ENCODE assay signal across 1 cellular context in the genomic region with DNA sequence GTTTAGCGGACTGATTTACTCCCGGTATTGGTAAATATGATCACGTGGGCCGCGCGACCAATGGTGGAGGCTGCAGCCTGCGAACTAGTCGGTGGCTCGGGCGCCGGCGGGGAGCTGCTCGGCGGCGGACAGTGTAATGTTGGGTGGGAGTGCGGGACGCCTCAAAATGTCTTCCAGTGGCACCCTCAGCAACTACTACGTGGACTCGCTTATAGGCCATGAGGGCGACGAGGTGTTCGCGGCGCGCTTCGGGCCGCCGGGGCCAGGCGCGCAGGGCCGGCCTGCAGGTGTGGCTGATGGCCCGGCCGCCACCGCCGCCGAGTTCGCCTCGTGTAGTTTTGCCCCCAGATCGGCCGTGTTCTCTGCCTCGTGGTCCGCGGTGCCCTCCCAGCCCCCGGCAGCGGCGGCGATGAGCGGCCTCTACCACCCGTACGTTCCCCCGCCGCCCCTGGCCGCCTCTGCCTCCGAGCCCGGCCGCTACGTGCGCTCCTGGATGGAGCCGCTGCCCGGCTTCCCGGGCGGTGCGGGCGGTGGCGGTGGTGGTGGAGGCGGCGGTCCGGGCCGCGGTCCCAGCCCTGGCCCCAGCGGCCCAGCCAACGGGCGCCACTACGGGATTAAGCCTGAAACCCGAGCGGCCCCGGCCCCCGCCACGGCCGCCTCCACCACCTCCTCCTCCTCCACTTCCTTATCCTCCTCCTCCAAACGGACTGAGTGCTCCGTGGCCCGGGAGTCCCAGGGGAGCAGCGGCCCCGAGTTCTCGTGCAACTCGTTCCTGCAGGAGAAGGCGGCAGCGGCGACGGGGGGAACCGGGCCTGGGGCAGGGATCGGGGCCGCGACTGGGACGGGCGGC.
TF ChIP-seq lines count a peak whose summit lies in the region.

A gene (plus strand): TSS at position 87 of the 850 bp plus-strand sequence. CDS start 50 bp downstream, at position 137.

TF ChIP-seq in HepG2, 621 proteins besides CTCF, POLR2A, EP300 and RAD21 (continued from another document):
- TF ChIP-seq MEIS2 (CRISPR knock-in tag; IDR thresholded peaks at IDR 0.05), result no peak
- no peak for TF ChIP-seq EEA1 (CRISPR knock-in tag; IDR thresholded peaks at IDR 0.05; ENCODE audit: borderline replicate concordance)
- TF ChIP-seq TAF1 (CRISPR knock-in tag; IDR thresholded peaks at IDR 0.05), result no peak
